In the genomic region with DNA sequence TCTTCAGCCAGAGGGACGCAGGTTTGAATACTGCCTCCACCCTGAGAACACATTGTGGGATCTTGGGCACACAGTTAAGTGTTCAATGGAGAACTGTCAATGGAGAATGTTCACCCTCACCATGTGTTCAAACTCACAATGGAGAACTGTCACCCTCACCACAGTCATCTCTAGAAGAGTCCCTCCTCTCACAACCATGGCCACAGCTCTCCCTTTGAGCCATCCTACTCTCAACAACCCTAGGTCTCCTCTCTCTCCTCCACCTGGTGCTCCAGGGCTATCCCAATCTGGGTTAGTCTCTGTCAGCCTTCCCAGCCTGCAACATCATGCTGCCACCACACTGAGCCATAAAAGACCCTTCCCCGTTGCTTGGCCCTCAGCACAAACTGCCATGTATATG, we compare ENCODE assay signal across 1 cellular context.
TF ChIP-seq lines count a peak whose summit lies in the region.

No MANE protein-coding gene starts in this region.

TF ChIP-seq in K562, 482 proteins besides CTCF, POLR2A, EP300 and RAD21 (continued from another document):
- TF ChIP-seq, protein P1, sequence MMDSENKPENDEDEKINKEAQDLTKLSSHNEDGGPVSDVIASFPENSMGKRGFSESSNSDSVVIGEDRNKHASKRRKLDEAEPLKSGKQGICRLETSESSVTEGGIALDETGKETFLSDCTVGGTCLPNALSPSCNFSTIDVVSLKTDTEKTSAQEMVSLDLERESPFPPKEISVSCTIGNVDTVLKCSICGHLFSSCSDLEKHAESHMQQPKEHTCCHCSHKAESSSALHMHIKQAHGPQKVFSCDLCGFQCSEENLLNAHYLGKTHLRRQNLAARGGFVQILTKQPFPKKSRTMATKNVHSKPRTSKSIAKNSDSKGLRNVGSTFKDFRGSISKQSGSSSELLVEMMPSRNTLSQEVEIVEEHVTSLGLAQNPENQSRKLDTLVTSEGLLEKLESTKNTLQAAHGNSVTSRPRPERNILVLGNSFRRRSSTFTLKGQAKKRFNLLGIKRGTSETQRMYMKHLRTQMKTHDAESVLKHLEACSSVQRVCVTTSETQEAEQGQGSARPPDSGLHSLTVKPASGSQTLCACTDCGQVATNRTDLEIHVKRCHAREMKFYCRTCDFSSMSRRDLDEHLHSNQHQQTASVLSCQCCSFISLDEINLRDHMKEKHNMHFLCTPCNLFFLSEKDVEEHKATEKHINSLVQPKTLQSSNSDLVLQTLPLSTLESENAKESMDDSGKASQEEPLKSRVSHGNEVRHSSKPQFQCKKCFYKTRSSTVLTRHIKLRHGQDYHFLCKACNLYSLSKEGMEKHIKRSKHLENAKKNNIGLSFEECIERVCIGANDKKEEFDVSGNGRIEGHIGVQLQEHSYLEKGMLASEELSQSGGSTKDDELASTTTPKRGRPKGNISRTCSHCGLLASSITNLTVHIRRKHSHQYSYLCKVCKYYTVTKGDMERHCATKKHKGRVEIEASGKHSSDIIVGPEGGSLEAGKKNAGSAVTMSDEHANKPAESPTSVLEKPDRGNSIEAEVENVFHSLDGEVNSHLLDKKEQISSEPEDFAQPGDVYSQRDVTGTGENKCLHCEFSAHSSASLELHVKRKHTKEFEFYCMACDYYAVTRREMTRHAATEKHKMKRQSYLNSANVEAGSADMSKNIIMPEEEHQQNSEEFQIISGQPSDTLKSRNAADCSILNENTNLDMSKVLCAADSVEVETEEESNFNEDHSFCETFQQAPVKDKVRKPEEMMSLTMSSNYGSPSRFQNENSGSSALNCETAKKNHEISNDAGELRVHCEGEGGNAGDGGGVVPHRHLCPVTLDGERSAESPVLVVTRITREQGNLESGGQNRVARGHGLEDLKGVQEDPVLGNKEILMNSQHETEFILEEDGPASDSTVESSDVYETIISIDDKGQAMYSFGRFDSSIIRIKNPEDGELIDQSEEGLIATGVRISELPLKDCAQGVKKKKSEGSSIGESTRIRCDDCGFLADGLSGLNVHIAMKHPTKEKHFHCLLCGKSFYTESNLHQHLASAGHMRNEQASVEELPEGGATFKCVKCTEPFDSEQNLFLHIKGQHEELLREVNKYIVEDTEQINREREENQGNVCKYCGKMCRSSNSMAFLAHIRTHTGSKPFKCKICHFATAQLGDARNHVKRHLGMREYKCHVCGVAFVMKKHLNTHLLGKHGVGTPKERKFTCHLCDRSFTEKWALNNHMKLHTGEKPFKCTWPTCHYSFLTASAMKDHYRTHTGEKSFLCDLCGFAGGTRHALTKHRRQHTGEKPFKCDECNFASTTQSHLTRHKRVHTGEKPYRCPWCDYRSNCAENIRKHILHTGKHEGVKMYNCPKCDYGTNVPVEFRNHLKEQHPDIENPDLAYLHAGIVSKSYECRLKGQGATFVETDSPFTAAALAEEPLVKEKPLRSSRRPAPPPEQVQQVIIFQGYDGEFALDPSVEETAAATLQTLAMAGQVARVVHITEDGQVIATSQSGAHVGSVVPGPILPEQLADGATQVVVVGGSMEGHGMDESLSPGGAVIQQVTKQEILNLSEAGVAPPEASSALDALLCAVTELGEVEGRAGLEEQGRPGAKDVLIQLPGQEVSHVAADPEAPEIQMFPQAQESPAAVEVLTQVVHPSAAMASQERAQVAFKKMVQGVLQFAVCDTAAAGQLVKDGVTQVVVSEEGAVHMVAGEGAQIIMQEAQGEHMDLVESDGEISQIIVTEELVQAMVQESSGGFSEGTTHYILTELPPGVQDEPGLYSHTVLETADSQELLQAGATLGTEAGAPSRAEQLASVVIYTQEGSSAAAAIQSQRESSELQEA (IDR thresholded peaks at IDR 0.05; ENCODE audit: low read depth): no peak
- TF ChIP-seq ZBTB17 (CRISPR knock-in tag; IDR thresholded peaks at IDR 0.05): no peak
- no peak for TF ChIP-seq ZNF586 (CRISPR knock-in tag; conservative IDR thresholded peaks at IDR 0.05)
